21 cellular contexts compared by ENCODE assay signal in the genomic region with DNA sequence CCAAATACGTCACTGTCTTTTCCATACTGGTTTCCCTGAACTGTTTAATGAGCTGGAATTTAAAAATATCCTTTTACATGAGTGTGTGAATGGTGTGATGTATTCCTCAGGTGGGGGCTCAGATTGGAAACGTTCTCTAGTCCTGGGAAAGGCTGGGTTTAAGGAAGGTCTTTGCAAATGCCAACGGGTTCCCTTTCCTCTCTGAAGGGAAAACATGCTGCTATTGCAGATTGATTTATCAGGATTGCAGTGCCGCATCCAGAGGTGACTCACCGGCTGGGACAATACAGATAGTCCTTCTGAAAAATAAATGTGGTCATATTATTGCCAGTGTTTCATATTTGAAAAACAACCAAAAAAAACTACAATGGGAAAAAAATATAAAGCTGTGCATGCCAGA.
"Had no signal": no experiment of that assay in that cellular context is flagged by ENCODE, and none has a peak within 500 bp of the region (broad histone marks: within the 10 kb centered on the region; RNA-seq: fewer than 3 reads in every experiment).

No MANE protein-coding gene starts in this region.

- DNase-seq: activated CD4-positive, alpha-beta T cell treated with anti-CD3 and anti-CD28 coated beads for 36 hours; activated CD4-positive, alpha-beta T cell treated with anti-CD3 and anti-CD28 coated beads, Interleukin-2, amount 50 U/mL, for 4 hours; activated CD8-positive, alpha-beta memory T cell treated with anti-CD3 and anti-CD28 coated beads, Interleukin-2, amount 50 U/mL, for 48 hours; activated naive CD4-positive, alpha-beta T cell; activated T-cell treated with anti-CD3 and anti-CD28 coated beads, Interleukin-2, amount 50 U/mL, for 4 hours; cerebellar nuclear complex; effector CD8-positive, alpha-beta T cell; heart left ventricle; left ventricle myocardium superior; ovary; psoas muscle; right cardiac atrium; stimulated activated CD4-positive, alpha-beta T cell treated with anti-CD3 and anti-CD28 coated beads, Interleukin-2, amount 100 ng/mL, for 24 hours; stomach had no signal

- H3K9me3 ChIP-seq: gastroesophageal sphincter, heart left ventricle, ovary, psoas muscle, stomach, suprapubic skin, tibial nerve had no signal

- ATAC-seq: activated CD4-positive, alpha-beta T cell treated with anti-CD3 and anti-CD28 coated beads for 36 hours; activated T-cell treated with anti-CD3 and anti-CD28 coated beads, Interleukin-2, amount 50 U/mL, for 4 hours; gastroesophageal sphincter; heart left ventricle; left ventricle myocardium superior; natural killer cell treated with Interleukin-12 subunit alpha and Interleukin-12 subunit beta and Interleukin-15 and Interleukin-18, amount 100 ng/mL, for 72 hours; psoas muscle; right cardiac atrium; stimulated activated memory B cell treated with anti-CD40 and anti-IgM and Interleukin-4, amounts not matched to agents 10 μg/mL and 1 μg/mL and 100 μg/mL, for 72 hours; WTC11 had no signal

- H3K36me3 ChIP-seq: gastroesophageal sphincter, heart left ventricle, ovary, stomach, suprapubic skin, tibial nerve had no signal

- H3K27me3 ChIP-seq: gastroesophageal sphincter, heart left ventricle, ovary, stomach, suprapubic skin, tibial nerve had no signal

- H3K4me1 ChIP-seq: gastroesophageal sphincter, heart left ventricle, psoas muscle, stomach, suprapubic skin had no signal

- H3K4me3 ChIP-seq: gastroesophageal sphincter, heart left ventricle, ovary, psoas muscle, skin epidermis, stomach, suprapubic skin, tibial nerve had no signal

- H3K27ac ChIP-seq: gastroesophageal sphincter, heart left ventricle, ovary, psoas muscle, skin epidermis, stomach, suprapubic skin, tibial nerve had no signal
